ENCODE assay signal across 15 cellular contexts in genomic region chr13:111492341-111492945, GRCh38.
DNase-seq lines count a peak whose midpoint lies in the region; TF ChIP-seq lines count a peak whose summit lies in the region.
"Had no signal": no experiment of that assay in that cellular context is flagged by ENCODE, and none has a peak within 500 bp of the region (broad histone marks: within the 10 kb centered on the region; RNA-seq: fewer than 3 reads in every experiment).

No MANE protein-coding gene starts in this region.

- no peak overlapping the region for H2AFZ ChIP-seq in osteoblast (ENCODE audit: low read length)
- H2AFZ ChIP-seq: GM23338 had no signal

- intact Hi-C loops in stomach (cut with DNase I; ENCODE audit: low total_unique reads): no loop called here
- intact Hi-C loops in activated T-helper 1 cell treated with anti-CD3 and anti-CD28 coated beads, Interleukin-12 subunit alpha, Interleukin-12 subunit beta, Interleukin-2, Interleukin-4 antibody, amounts not matched to agents 30 ng/mL and 10 ng/mL and 1 ng/mL, durations not matched to agents 14 hours and 24 hours and 36 hours (cut with micrococcal nuclease): no loop called here

- H3K27me3 ChIP-seq in osteoblast (ENCODE audit: insufficient read depth, low read length) (no peaks in the 10 kb centered on the region), stomach (peaks cover 0 to 21% (median 0%) of the 10 kb centered on the region in 3 donors)

- H3K36me3 Mint-ChIP-seq in activated T-helper 1 cell treated with anti-CD3 and anti-CD28 coated beads, Interleukin-12 subunit alpha, Interleukin-12 subunit beta, Interleukin-2, Interleukin-4 antibody, amounts not matched to agents 30 ng/mL and 10 ng/mL and 1 ng/mL, durations not matched to agents 14 hours and 24 hours and 36 hours (ENCODE audit: low read depth): no peaks in the 10 kb centered on the region
- H3K36me3 Mint-ChIP-seq: CD8-positive, alpha-beta T cell had no signal

- DNase-seq in activated CD8-positive, alpha-beta memory T cell treated with anti-CD3 and anti-CD28 coated beads, Interleukin-2, amount 50 U/mL, for 48 hours: peak; percentile 13
- DNase-seq in activated CD8-positive, alpha-beta memory T cell treated with anti-CD3 and anti-CD28 coated beads for 24 hours: no peak
- DNase-seq in osteoblast (ENCODE audit: insufficient read length, low spot score, missing footprints) (peak; percentile 64), stomach (peak; percentile 23), COLO668 (lab: John Stamatoyannopoulos, UW; ENCODE audit: unreplicated experiment) (no peak), NCI-H82 (lab: John Stamatoyannopoulos, UW) (no peak)
- no peak for DNase-seq in activated T-helper 1 cell treated with anti-CD3 and anti-CD28 coated beads, Interleukin-12 subunit alpha, Interleukin-12 subunit beta, Interleukin-2, Interleukin-4 antibody, amounts not matched to agents 30 ng/mL and 10 ng/mL and 1 ng/mL, durations not matched to agents 14 hours and 24 hours and 36 hours (ENCODE audit: low spot score)
- DNase-seq: 8988T; CD8-positive, alpha-beta T cell; COR-L47; DMS79; GDM1; HCEC 1CT had no signal

- H3K4me2 ChIP-seq in osteoblast (ENCODE audit: insufficient read depth, low read length): no peak overlapping the region
- H3K4me2 ChIP-seq: BLaER1, GM23338 had no signal

- H3K36me3 ChIP-seq in osteoblast (ENCODE audit: insufficient read depth, low read length): no peaks in the 10 kb centered on the region
- no peaks in the 10 kb centered on the region for H3K36me3 ChIP-seq in stomach
- H3K36me3 ChIP-seq: BLaER1 had no signal

- H3K9me3 ChIP-seq in osteoblast (ENCODE audit: low read depth, low read length) (peaks cover 3% of the 10 kb centered on the region), stomach (peaks cover 0 to 17% (median 11%) of the 10 kb centered on the region in 4 donors)

- H3K4me3 Mint-ChIP-seq in activated T-helper 1 cell treated with anti-CD3 and anti-CD28 coated beads, Interleukin-12 subunit alpha, Interleukin-12 subunit beta, Interleukin-2, Interleukin-4 antibody, amounts not matched to agents 30 ng/mL and 10 ng/mL and 1 ng/mL, durations not matched to agents 14 hours and 24 hours and 36 hours: no peak overlapping the region
- H3K4me3 Mint-ChIP-seq: CD8-positive, alpha-beta T cell; GM23338 had no signal

- peaks cover 7% of the 10 kb centered on the region for H3K9me3 Mint-ChIP-seq in activated T-helper 1 cell treated with anti-CD3 and anti-CD28 coated beads, Interleukin-12 subunit alpha, Interleukin-12 subunit beta, Interleukin-2, Interleukin-4 antibody, amounts not matched to agents 30 ng/mL and 10 ng/mL and 1 ng/mL, durations not matched to agents 14 hours and 24 hours and 36 hours

- 54 to 70% (median 60%) methylated on average over 18 of the region's 18 CpGs for WGBS in stomach, 5 donors

- no peak overlapping the region for H3K27ac ChIP-seq in osteoblast (ENCODE audit: low read depth, low read length)
- H3K27ac ChIP-seq in stomach: no peak overlapping the region
- H3K27ac ChIP-seq: BLaER1 had no signal

- H3K4me1 ChIP-seq in osteoblast (ENCODE audit: insufficient read depth, low read length): no peaks in the 10 kb centered on the region
- H3K4me1 ChIP-seq in stomach: no peaks in the 10 kb centered on the region

- H3K4me3 ChIP-seq in osteoblast (ENCODE audit: insufficient read depth, low read length) (no peak overlapping the region), stomach (no peak overlapping the region)
- H3K4me3 ChIP-seq: BLaER1, GM23338 had no signal

- no peak for TF ChIP-seq CTCF in osteoblast (IDR thresholded peaks at IDR 0.05; ENCODE audit: extremely low read depth, low read depth, low read length)
- TF ChIP-seq CTCF in stomach (IDR thresholded peaks at IDR 0.05): no peak

- H4K20me1 ChIP-seq in osteoblast (ENCODE audit: insufficient read depth, low read length): no peaks in the 10 kb centered on the region
- H4K20me1 ChIP-seq: BLaER1 had no signal

- H3K27ac Mint-ChIP-seq in activated T-helper 1 cell treated with anti-CD3 and anti-CD28 coated beads, Interleukin-12 subunit alpha, Interleukin-12 subunit beta, Interleukin-2, Interleukin-4 antibody, amounts not matched to agents 30 ng/mL and 10 ng/mL and 1 ng/mL, durations not matched to agents 14 hours and 24 hours and 36 hours: no peak overlapping the region
- H3K27ac Mint-ChIP-seq: CD8-positive, alpha-beta T cell; GM23338 had no signal

- TF ChIP-seq POLR2A in stomach (IDR thresholded peaks at IDR 0.05): no peak

- no peaks in the 10 kb centered on the region for H3K4me1 Mint-ChIP-seq in activated T-helper 1 cell treated with anti-CD3 and anti-CD28 coated beads, Interleukin-12 subunit alpha, Interleukin-12 subunit beta, Interleukin-2, Interleukin-4 antibody, amounts not matched to agents 30 ng/mL and 10 ng/mL and 1 ng/mL, durations not matched to agents 14 hours and 24 hours and 36 hours (ENCODE audit: low read depth)

- H3K27me3 Mint-ChIP-seq in activated T-helper 1 cell treated with anti-CD3 and anti-CD28 coated beads, Interleukin-12 subunit alpha, Interleukin-12 subunit beta, Interleukin-2, Interleukin-4 antibody, amounts not matched to agents 30 ng/mL and 10 ng/mL and 1 ng/mL, durations not matched to agents 14 hours and 24 hours and 36 hours (ENCODE audit: insufficient read depth): peaks cover 2% of the 10 kb centered on the region

- H3K79me2 ChIP-seq in osteoblast (ENCODE audit: insufficient read depth, low read length): no peaks in the 10 kb centered on the region

- TF ChIP-seq EP300 in stomach (IDR thresholded peaks at IDR 0.05): no peak

Comparison
In these comparisons a context has a peak if more than half of its experiments do, and no peak if none do; other contexts are left out.
1. DNase-seq: peak in activated CD8-positive, alpha-beta memory T cell treated with anti-CD3 and anti-CD28 coated beads, Interleukin-2, amount 50 U/mL, for 48 hours (single experiment), osteoblast (single experiment) and stomach (single experiment); none in activated CD8-positive, alpha-beta memory T cell treated with anti-CD3 and anti-CD28 coated beads for 24 hours (single experiment), activated T-helper 1 cell treated with anti-CD3 and anti-CD28 coated beads, Interleukin-12 subunit alpha, Interleukin-12 subunit beta, Interleukin-2, Interleukin-4 antibody, amounts not matched to agents 30 ng/mL and 10 ng/mL and 1 ng/mL, durations not matched to agents 14 hours and 24 hours and 36 hours (single experiment), COLO668 (single experiment) and NCI-H82 (single experiment).